In genomic region chr20:16394784-16395183, GRCh38 we compare ENCODE assay signal across 22 cellular contexts.
"Had no signal": no experiment of that assay in that cellular context is flagged by ENCODE, and none has a peak within 500 bp of the region (broad histone marks: within the 10 kb centered on the region; RNA-seq: fewer than 3 reads in every experiment).

No MANE protein-coding gene starts in this region.

- H3K4me3 Mint-ChIP-seq: immature natural killer cell had no signal

- H3K4me1 Mint-ChIP-seq: immature natural killer cell had no signal

- H3K4me2 ChIP-seq: hepatocyte had no signal

- FAIRE-seq: colon, endothelial cell of umbilical vein, keratinocyte had no signal

- H3K4me3 ChIP-seq: coronary artery, dorsolateral prefrontal cortex, esophagus squamous epithelium, gastroesophageal sphincter, heart left ventricle, hepatocyte, left lung, lower lobe of right lung had no signal

- H3K4me1 ChIP-seq: lower lobe of right lung had no signal

- H3K27me3 ChIP-seq: dorsolateral prefrontal cortex, esophagus squamous epithelium, gastroesophageal sphincter, heart left ventricle, hepatocyte, left lung had no signal

- H3K36me3 ChIP-seq: lower lobe of right lung had no signal

- ATAC-seq: gastroesophageal sphincter, heart left ventricle, left cardiac atrium, left lung, left ventricle myocardium superior, lower lobe of right lung had no signal

- H3K27ac ChIP-seq: coronary artery, dorsolateral prefrontal cortex, esophagus squamous epithelium, gastroesophageal sphincter, heart left ventricle, hepatocyte, left lung, lower lobe of right lung had no signal

- DNase-seq: dermis blood vessel endothelial cell; dorsolateral prefrontal cortex; effector CD4-positive, alpha-beta T cell; effector memory CD4-positive, alpha-beta T cell; esophagus squamous epithelium; foreskin fibroblast; foreskin melanocyte; heart left ventricle; hypothalamus; immature natural killer cell; left cardiac atrium; left lung; left ventricle myocardium superior; lower lobe of right lung; mesendoderm; midbrain had no signal

- H2AFZ ChIP-seq: hepatocyte had no signal

- H3K79me2 ChIP-seq: hepatocyte had no signal

- H3K9me3 ChIP-seq: esophagus squamous epithelium, gastroesophageal sphincter, heart left ventricle, left lung, lower lobe of right lung had no signal

- H3K27ac Mint-ChIP-seq: immature natural killer cell had no signal
